27 cellular contexts compared by ENCODE assay signal in the genomic region with DNA sequence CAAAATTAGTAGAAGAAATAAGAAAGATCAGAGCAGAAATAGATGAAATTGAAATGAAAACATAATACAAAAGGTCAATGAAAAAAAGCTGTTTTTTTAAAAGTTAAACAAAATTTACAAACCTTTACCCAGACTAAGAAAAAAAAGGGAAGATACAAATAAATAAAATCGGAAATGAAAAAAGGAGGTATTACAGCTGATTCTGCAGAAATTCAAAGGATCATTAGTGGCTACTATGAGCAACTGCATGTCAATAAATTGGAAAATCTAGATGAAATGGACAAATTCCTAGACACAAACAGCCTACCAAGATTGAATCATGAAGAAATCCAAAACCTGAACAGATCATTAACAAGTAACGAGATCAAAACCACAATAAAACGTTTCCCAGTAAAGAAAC. TPM values are rescaled to one million over a fixed set of nuclear protein-coding genes. Genes with fewer than 3 reads are reported as not detected.
DNase-seq lines count a peak whose midpoint lies in the region; ATAC-seq, FAIRE-seq and TF ChIP-seq lines count a peak whose summit lies in the region.
"Had no signal": no experiment of that assay in that cellular context is flagged by ENCODE, and none has a peak within 500 bp of the region (broad histone marks: within the 10 kb centered on the region; RNA-seq: fewer than 3 reads in every experiment).

No MANE protein-coding gene starts in this region.

- H3K4me2 ChIP-seq in A549: no peak overlapping the region
- H3K4me2 ChIP-seq: BLaER1 had no signal

- H3K27me3 Mint-ChIP-seq in activated CD8-positive, alpha-beta T cell treated with anti-CD3 and anti-CD28 coated beads for 36 hours: no peaks in the 10 kb centered on the region
- no peaks in the 10 kb centered on the region for H3K27me3 Mint-ChIP-seq in activated CD8-positive, alpha-beta T cell treated with anti-CD3 and anti-CD28 coated beads, Interleukin-2, amount 10 ng/mL, durations not matched to agents 7 days and 5 days (ENCODE audit: low read depth)
- H3K27me3 Mint-ChIP-seq: CD4-positive, CD25-positive, alpha-beta regulatory T cell; CD8-positive, alpha-beta memory T cell had no signal

- TF ChIP-seq EP300 in A549 (IDR thresholded peaks at IDR 0.05): no peak

- H3K27me3 ChIP-seq in foreskin keratinocyte: no peaks in the 10 kb centered on the region
- H3K27me3 ChIP-seq: BE2C, BLaER1 had no signal

- CTCF ChIA-PET in activated CD8-positive, alpha-beta T cell treated with anti-CD3 and anti-CD28 coated beads for 36 hours (lab: Charles Lee): no interaction called here
- CTCF ChIA-PET in activated CD8-positive, alpha-beta T cell treated with anti-CD3 and anti-CD28 coated beads, Interleukin-2, amount 10 ng/mL, durations not matched to agents 7 days and 5 days (lab: Charles Lee): no interaction called here
- CTCF ChIA-PET in A549 (lab: Yijun Ruan, JAX): interaction anchor here (0.5 kb wide), 1 partner anchor 547 kb away, joined by 3 read pairs; no protein-coding TSS in a partner anchor
- CTCF ChIA-PET in RWPE1 (lab: Yijun Ruan, JAX): no interaction called here

- H3K4me3 ChIP-seq in A549: no peak overlapping the region
- H3K4me3 ChIP-seq: BLaER1, GM12878 had no signal

- intact Hi-C loops in activated CD8-positive, alpha-beta T cell treated with anti-CD3 and anti-CD28 coated beads for 36 hours (cut with micrococcal nuclease): no loop called here

- no peaks in the 10 kb centered on the region for H3K36me3 Mint-ChIP-seq in activated CD8-positive, alpha-beta T cell treated with anti-CD3 and anti-CD28 coated beads for 36 hours (ENCODE audit: low read depth)
- H3K36me3 Mint-ChIP-seq in activated CD8-positive, alpha-beta T cell treated with anti-CD3 and anti-CD28 coated beads, Interleukin-2, amount 10 ng/mL, durations not matched to agents 7 days and 5 days (ENCODE audit: low read depth): no peaks in the 10 kb centered on the region
- H3K36me3 Mint-ChIP-seq: CD14-positive monocyte; CD4-positive, CD25-positive, alpha-beta regulatory T cell had no signal

- TF ChIP-seq POLR2A in A549 (IDR thresholded peaks at IDR 0.05; ENCODE audit: low read length): no peak

- WGBS in A549 (ENCODE audit: missing lambda C conversion rate): 59% methylated on average over 3 of the region's 3 CpGs

- TF ChIP-seq RAD21 in A549 (conservative IDR thresholded peaks at IDR 0.05 in 1 of 2, IDR thresholded peaks at IDR 0.05 in 1 of 2): no peak

- no peak overlapping the region for H3K27ac Mint-ChIP-seq in activated CD8-positive, alpha-beta T cell treated with anti-CD3 and anti-CD28 coated beads for 36 hours
- H3K27ac Mint-ChIP-seq in activated CD8-positive, alpha-beta T cell treated with anti-CD3 and anti-CD28 coated beads, Interleukin-2, amount 10 ng/mL, durations not matched to agents 7 days and 5 days: no peak overlapping the region
- H3K27ac Mint-ChIP-seq: CD14-positive monocyte; CD4-positive, alpha-beta memory T cell; CD8-positive, alpha-beta memory T cell had no signal

- TF ChIP-seq CTCF in activated CD8-positive, alpha-beta T cell treated with anti-CD3 and anti-CD28 coated beads for 36 hours (IDR thresholded peaks at IDR 0.05): peak; percentile 12
- TF ChIP-seq CTCF in A549 (IDR thresholded peaks at IDR 0.05): no peak
- TF ChIP-seq CTCF in RWPE1 (conservative IDR thresholded peaks at IDR 0.05; ENCODE audit: low read depth): 0 out of 2 replicates have a peak, but pooled peaks have one; percentile 10
- no peak for TF ChIP-seq CTCF in foreskin keratinocyte (conservative IDR thresholded peaks at IDR 0.05)

- peaks cover 4% of the 10 kb centered on the region for H3K4me1 Mint-ChIP-seq in activated CD8-positive, alpha-beta T cell treated with anti-CD3 and anti-CD28 coated beads for 36 hours (ENCODE audit: low read depth)
- no peaks in the 10 kb centered on the region for H3K4me1 Mint-ChIP-seq in activated CD8-positive, alpha-beta T cell treated with anti-CD3 and anti-CD28 coated beads, Interleukin-2, amount 10 ng/mL, durations not matched to agents 7 days and 5 days (ENCODE audit: low read depth)

- H3K27ac ChIP-seq in A549 (no peak overlapping the region), RWPE1 (no peak overlapping the region), foreskin keratinocyte (no peak overlapping the region)
- H3K27ac ChIP-seq: 22Rv1, BLaER1 had no signal

- POLR2A ChIA-PET in activated CD8-positive, alpha-beta T cell treated with anti-CD3 and anti-CD28 coated beads for 36 hours (lab: Charles Lee): no interaction called here
- POLR2A ChIA-PET in activated CD8-positive, alpha-beta T cell treated with anti-CD3 and anti-CD28 coated beads, Interleukin-2, amount 10 ng/mL, durations not matched to agents 7 days and 5 days (lab: Charles Lee): no interaction called here
- POLR2A ChIA-PET in A549 (lab: Yijun Ruan, JAX): no interaction called here
- POLR2A ChIA-PET in RWPE1 (lab: Yijun Ruan, JAX; ENCODE audit: low non-redundant PET): no interaction called here

- no peak overlapping the region for H3K4me3 Mint-ChIP-seq in activated CD8-positive, alpha-beta T cell treated with anti-CD3 and anti-CD28 coated beads for 36 hours
- no peak overlapping the region for H3K4me3 Mint-ChIP-seq in activated CD8-positive, alpha-beta T cell treated with anti-CD3 and anti-CD28 coated beads, Interleukin-2, amount 10 ng/mL, durations not matched to agents 7 days and 5 days
- H3K4me3 Mint-ChIP-seq: CD14-positive monocyte; CD4-positive, alpha-beta memory T cell; CD4-positive, CD25-positive, alpha-beta regulatory T cell; CD8-positive, alpha-beta memory T cell had no signal

- H3K9me3 Mint-ChIP-seq in activated CD8-positive, alpha-beta T cell treated with anti-CD3 and anti-CD28 coated beads for 36 hours: no peaks in the 10 kb centered on the region
- H3K9me3 Mint-ChIP-seq in activated CD8-positive, alpha-beta T cell treated with anti-CD3 and anti-CD28 coated beads, Interleukin-2, amount 10 ng/mL, durations not matched to agents 7 days and 5 days (ENCODE audit: insufficient read depth): no peaks in the 10 kb centered on the region
- H3K9me3 Mint-ChIP-seq: CD4-positive, CD25-positive, alpha-beta regulatory T cell; CD8-positive, alpha-beta memory T cell had no signal

- DNase-seq in activated CD8-positive, alpha-beta T cell treated with anti-CD3 and anti-CD28 coated beads for 36 hours: no peak
- DNase-seq in activated CD8-positive, alpha-beta T cell treated with anti-CD3 and anti-CD28 coated beads, Interleukin-2, amount 10 ng/mL, durations not matched to agents 7 days and 5 days: no peak
- DNase-seq in A549 (ENCODE audit: low read depth in 1 of 2, low spot score in 1 of 2) (no peak), RWPE1 (ENCODE audit: low spot score) (no peak), NCI-H82 treated with DMSO at 0.1 percent for 48 hours (lab: John Stamatoyannopoulos, UW; ENCODE audit: unreplicated experiment) (no peak), RCC 7860 (ENCODE audit: low spot score) (no peak), foreskin keratinocyte (no peak)
- DNase-seq: ACHN; BE2C; C1 segment of cervical spinal cord; CD4-positive, alpha-beta memory T cell; CD4-positive, CD25-positive, alpha-beta regulatory T cell; CD8-positive, alpha-beta memory T cell; COR-L47; DMS 273 treated with DMSO at 0.1 percent for 48 hours; DMS153; DMS53; DMS79; DND-41; GDM1 had no signal

- FAIRE-seq in A549 (lab: Jason Lieb, UNC) (no peak), endometrium (lab: Jason Lieb, UNC) (peak; percentile 23), RCC 7860 (lab: Jason Lieb, UNC) (no peak)
- FAIRE-seq: GM12878, GM12892, GM18507 had no signal

- no peak for ATAC-seq in activated CD8-positive, alpha-beta T cell treated with anti-CD3 and anti-CD28 coated beads for 36 hours
- ATAC-seq in activated CD8-positive, alpha-beta T cell treated with anti-CD3 and anti-CD28 coated beads, Interleukin-2, amount 10 ng/mL, durations not matched to agents 7 days and 5 days: no peak
- ATAC-seq in A549 (no peak), foreskin keratinocyte (no peak)
- ATAC-seq: GM12878 had no signal

- H3K4me1 ChIP-seq in A549: no peaks in the 10 kb centered on the region
- H3K4me1 ChIP-seq in foreskin keratinocyte: no peaks in the 10 kb centered on the region
- H3K4me1 ChIP-seq: BE2C had no signal

- no peaks in the 10 kb centered on the region for H3K9me3 ChIP-seq in A549
- H3K9me3 ChIP-seq: BE2C had no signal

TF ChIP-seq in A549, 52 proteins besides CTCF, POLR2A, EP300 and RAD21:
- TF ChIP-seq MAFK (IDR thresholded peaks at IDR 0.05; ENCODE audit: partially characterized antibody) (peak; percentile 78), EHMT2 (IDR thresholded peaks at IDR 0.05; ENCODE audit: low read depth) (no peak)

RNA-seq across cellular contexts. Expression of gene ZFP64, which starts 59.2 kb away (rescaled TPM):
- total RNA-seq in activated CD8-positive, alpha-beta T cell treated with anti-CD3 and anti-CD28 coated beads for 36 hours: 10 to 100 TPM; 11.6 to 14.2 TPM
- 10 to 100 TPM; 10.4 to 10.5 TPM for total RNA-seq in activated CD8-positive, alpha-beta T cell treated with anti-CD3 and anti-CD28 coated beads, Interleukin-2, amount 10 ng/mL, durations not matched to agents 7 days and 5 days
- 22.0 and 24.7 TPM in 2 replicates for polyA plus RNA-seq in A549 (2011; rRNA removed)
- polyA plus RNA-seq in A549 (2012; cell fraction: cytosol; rRNA removed): 24.3 and 26.1 TPM in 2 replicates
- 18.0 and 21.3 TPM in 2 replicates for polyA plus RNA-seq in A549 (2012; cell fraction: nucleus; rRNA removed)
- 13.8 to 16.1 TPM (median 14.4 TPM) in 3 replicates for polyA plus RNA-seq in A549 (2017; fragmentation: RNase III; extraction: RNeasy Plus Mini Kit Qiagen cat#74134 plus additional on column Dnase treatment)
- 53.4 and 64.8 TPM in 2 replicates for polyA minus RNA-seq in A549 (2011; rRNA and poly(A)+ RNA removed)
- total RNA-seq in foreskin keratinocyte: 39.6 and 44.8 TPM in 2 replicates
- 26.0 and 29.7 TPM in 2 replicates for polyA plus RNA-seq in foreskin keratinocyte

Comparison
In these comparisons a context has a peak if more than half of its experiments do, and no peak if none do; other contexts are left out.
1. CTCF ChIP-seq: peak in activated CD8-positive, alpha-beta T cell treated with anti-CD3 and anti-CD28 coated beads for 36 hours (single experiment) and RWPE1 (single experiment); none in A549 (single experiment) and foreskin keratinocyte (single experiment).